ENCODE assay signal across 2 cellular contexts in the genomic region with DNA sequence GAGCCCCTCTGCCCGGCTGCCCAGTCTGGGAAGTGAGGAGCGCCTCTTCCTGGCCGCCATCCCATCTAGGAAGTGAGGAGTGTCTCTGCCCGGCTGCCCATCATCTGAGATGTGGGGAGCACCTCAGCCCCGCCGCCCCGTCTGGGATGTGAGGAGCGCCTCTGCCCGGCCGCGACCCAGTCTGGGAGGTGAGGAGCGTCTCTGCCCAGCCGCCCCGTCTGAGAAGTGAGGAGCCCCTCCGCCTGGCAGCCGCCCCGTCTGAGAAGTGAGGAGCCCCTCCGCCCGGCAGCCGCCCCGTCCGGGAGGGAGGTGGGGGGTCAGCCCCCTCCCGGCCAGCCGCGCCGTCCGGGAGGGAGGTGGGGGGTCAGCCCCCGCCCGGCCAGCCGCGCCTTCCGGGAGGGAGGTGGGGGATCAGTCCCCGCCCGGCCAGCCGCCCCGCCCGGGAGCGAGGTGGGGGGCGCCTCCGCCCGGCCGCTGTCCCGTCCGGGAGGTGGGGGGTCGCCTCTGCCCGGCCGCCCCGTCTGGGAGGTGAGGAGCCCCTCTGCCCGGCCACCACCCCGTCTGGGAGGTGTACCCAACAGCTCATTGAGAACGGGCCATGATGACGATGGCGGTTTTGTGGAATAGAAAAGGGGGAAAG. TPM values are rescaled to one million over a fixed set of nuclear protein-coding genes. Genes with fewer than 3 reads are reported as not detected.
"Had no signal": no experiment of that assay in that cellular context is flagged by ENCODE, and none has a peak within 500 bp of the region (broad histone marks: within the 10 kb centered on the region; RNA-seq: fewer than 3 reads in every experiment).

No MANE protein-coding gene starts in this region.

RNA-seq across cellular contexts. Expression of a gene that starts 34.5 kb away (rescaled TPM):
- total RNA-seq: natural killer cell treated with Interleukin-12 subunit alpha and Interleukin-12 subunit beta and Interleukin-15 and Interleukin-18, amount 100 ng/mL, for 72 hours had no signal
- polyA plus RNA-seq: naive thymus-derived CD8-positive, alpha-beta T cell had no signal
